ENCODE assay signal across 8 cellular contexts in the genomic region with DNA sequence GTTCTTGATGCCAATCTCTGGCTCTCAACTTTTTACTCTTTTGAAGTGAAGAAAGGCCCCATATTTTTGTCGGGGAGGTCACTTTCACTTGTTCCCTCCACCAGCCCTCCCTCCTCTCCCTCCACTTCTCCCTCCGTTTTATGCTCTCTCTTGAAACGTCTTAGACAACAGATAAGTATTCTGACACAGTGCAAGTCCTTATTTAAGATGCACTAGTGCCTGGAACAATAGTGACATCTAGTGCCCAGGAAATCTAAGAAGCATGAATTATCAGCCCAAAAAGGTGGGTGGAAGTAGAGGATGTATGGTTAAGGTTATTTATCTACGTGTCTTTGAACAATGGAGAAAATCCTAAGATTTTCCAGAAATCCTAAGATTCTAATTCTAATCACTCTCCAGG. TPM values are rescaled to one million over a fixed set of nuclear protein-coding genes. Genes with fewer than 3 reads are reported as not detected.
A peak's percentile ranks its signal among the peaks of the same experiment; 100 is the strongest.
DNase-seq lines count a peak whose midpoint lies in the region; ATAC-seq and TF ChIP-seq lines count a peak whose summit lies in the region.

No MANE protein-coding gene starts in this region.

- no peaks in the 10 kb centered on the region for H3K9me3 ChIP-seq in tibial artery

- peak; percentile 69 for TF ChIP-seq CTCF in AG09319 (IDR thresholded peaks at IDR 0.05; ENCODE audit: low read depth, low read length)
- TF ChIP-seq CTCF in MCF 10A (IDR thresholded peaks at IDR 0.05; ENCODE audit: unreplicated experiment): peak; percentile 60
- peak; percentile 46 to 53 for TF ChIP-seq CTCF in tibial artery (IDR thresholded peaks at IDR 0.05)

- no peak overlapping the region for H3K27ac Mint-ChIP-seq in MCF 10A (ENCODE audit: low read depth, unreplicated experiment)

- H3K27me3 Mint-ChIP-seq in MCF 10A (ENCODE audit: insufficient read depth, unreplicated experiment): no peaks in the 10 kb centered on the region

- CTCF ChIA-PET in MCF 10A (lab: Yijun Ruan, JAX): interaction anchor here (0.7 to 0.8 kb wide), 4 partner anchors 13 to 693 kb away, joined by 3 to 4 read pairs (median 4); a partner anchor contains a TSS

- no peak overlapping the region for H3K4me3 ChIP-seq in tibial artery

- H3K4me3 Mint-ChIP-seq in MCF 10A (ENCODE audit: unreplicated experiment): no peak overlapping the region

- ATAC-seq in HG03039 (IDR thresholded peaks at IDR 0.05; ENCODE audit: unreplicated experiment): no peak

- intact Hi-C loops in MCF 10A (cut with micrococcal nuclease) (loop anchor here (1.0 to 10.0 kb wide), 5 partner anchors 75 to 376 kb away; a partner anchor contains a TSS), tibial artery (cut with DNase I; ENCODE audit: low total_unique reads) (loop anchor here (5.0 kb wide), 1 partner anchor 81 kb away; no protein-coding TSS in a partner anchor)

- H3K4me1 ChIP-seq in tibial artery: no peaks in the 10 kb centered on the region

- H3K4me1 Mint-ChIP-seq in MCF 10A (ENCODE audit: insufficient read depth, unreplicated experiment): peaks cover 13% of the 10 kb centered on the region

- H3K27ac ChIP-seq in tibial artery: no peak overlapping the region

- POLR2A ChIA-PET in MCF 10A (lab: Yijun Ruan, JAX): no interaction called here

- no peaks in the 10 kb centered on the region for H3K9me3 Mint-ChIP-seq in MCF 10A (ENCODE audit: unreplicated experiment)

- peaks cover 61 to 81% (median 69%) of the 10 kb centered on the region in 3 donors for H3K36me3 ChIP-seq in tibial artery

- H3K27me3 ChIP-seq in tibial artery: no peaks in the 10 kb centered on the region

- DNase-seq in AG09319 (ENCODE audit: extremely low read depth, low read depth): peak; percentile 48
- DNase-seq in GM03348 (ENCODE audit: low spot score): peak; percentile 60
- peak; percentile 60 for DNase-seq in NCI-H2227 (lab: John Stamatoyannopoulos, UW; ENCODE audit: unreplicated experiment)
- peak; percentile 63 for DNase-seq in MCF 10A (ENCODE audit: unreplicated experiment)
- DNase-seq in kidney glomerular epithelial cell (lab: John Stamatoyannopoulos, UW): peak; percentile 45
- DNase-seq in tibial artery: no peak
- no peak for DNase-seq in stimulated activated CD4-positive, alpha-beta T cell treated with anti-CD3 and anti-CD28 coated beads, Interleukin-2, amount 100 ng/mL, for 48 hours

- BruUV-seq in MCF 10A (replicated peaks; lab: Mats Ljungman, UMichigan): no TSS peak

- H3K36me3 Mint-ChIP-seq in MCF 10A (ENCODE audit: insufficient read depth, unreplicated experiment): peaks cover 74% of the 10 kb centered on the region

RNA-seq across cellular contexts. Expression of a gene that starts 17.9 kb away (rescaled TPM):
- total RNA-seq in MCF 10A (2022): 100 and 107 TPM in 2 replicates

RNA-seq across cellular contexts. Expression of a gene that starts 18.2 kb away (rescaled TPM):
- total RNA-seq in MCF 10A (2022): 55.9 and 62.0 TPM in 2 replicates

Comparison
In these comparisons a context has a peak if more than half of its experiments do, and no peak if none do; other contexts are left out.
1. DNase-seq: peak in AG09319 (single experiment), GM03348 (single experiment), NCI-H2227 (single experiment), MCF 10A (single experiment) and kidney glomerular epithelial cell (single experiment); none in tibial artery (0 of 2) and stimulated activated CD4-positive, alpha-beta T cell treated with anti-CD3 and anti-CD28 coated beads, Interleukin-2, amount 100 ng/mL, for 48 hours (0 of 2).
2. Peak in every context shown above with its lines, with median percentiles within 50 percentile points of each other: CTCF ChIP-seq.